In the genomic region with DNA sequence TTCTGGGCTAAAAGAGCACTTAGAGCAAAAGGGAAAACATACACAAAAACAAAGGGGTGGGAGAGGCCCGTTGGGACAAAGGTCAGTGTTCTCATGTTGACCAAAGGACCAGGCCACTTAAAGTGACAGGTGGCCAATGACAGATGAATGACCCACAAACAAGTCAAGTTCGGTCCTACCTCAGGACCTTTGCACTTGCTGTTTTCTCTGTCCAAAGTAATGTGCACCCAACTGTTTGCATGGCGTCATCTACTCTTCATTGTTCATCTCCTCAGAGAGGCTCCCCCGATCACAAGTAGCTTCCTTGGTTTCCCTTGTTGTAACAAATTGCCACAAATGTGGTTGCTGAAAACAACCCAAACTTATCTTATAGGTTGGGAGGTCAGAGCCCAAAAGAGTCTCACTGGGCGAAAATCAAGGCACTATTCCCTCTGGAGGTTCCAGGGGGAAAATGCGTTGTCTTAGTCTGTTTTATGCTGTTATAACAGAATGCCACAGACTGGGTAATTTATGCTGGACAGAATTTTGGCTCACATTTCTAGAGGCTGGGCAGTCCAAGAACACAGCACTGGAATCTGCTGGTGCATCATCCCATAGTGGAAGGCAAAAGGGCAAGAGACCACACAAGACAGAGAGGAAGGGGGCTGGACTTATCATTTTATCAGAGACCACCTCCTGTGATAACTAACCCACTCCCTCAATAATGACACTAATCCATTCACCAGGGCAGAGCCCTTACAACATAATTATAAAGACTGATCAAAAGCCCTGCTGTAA, we compare ENCODE assay signal across 1 cellular context.
TF ChIP-seq lines count a peak whose summit lies in the region.

No MANE protein-coding gene starts in this region.

TF ChIP-seq in HepG2, 621 proteins besides CTCF, POLR2A, EP300 and RAD21 (continued from another document and continues in another):
- TF ChIP-seq, protein P1, sequence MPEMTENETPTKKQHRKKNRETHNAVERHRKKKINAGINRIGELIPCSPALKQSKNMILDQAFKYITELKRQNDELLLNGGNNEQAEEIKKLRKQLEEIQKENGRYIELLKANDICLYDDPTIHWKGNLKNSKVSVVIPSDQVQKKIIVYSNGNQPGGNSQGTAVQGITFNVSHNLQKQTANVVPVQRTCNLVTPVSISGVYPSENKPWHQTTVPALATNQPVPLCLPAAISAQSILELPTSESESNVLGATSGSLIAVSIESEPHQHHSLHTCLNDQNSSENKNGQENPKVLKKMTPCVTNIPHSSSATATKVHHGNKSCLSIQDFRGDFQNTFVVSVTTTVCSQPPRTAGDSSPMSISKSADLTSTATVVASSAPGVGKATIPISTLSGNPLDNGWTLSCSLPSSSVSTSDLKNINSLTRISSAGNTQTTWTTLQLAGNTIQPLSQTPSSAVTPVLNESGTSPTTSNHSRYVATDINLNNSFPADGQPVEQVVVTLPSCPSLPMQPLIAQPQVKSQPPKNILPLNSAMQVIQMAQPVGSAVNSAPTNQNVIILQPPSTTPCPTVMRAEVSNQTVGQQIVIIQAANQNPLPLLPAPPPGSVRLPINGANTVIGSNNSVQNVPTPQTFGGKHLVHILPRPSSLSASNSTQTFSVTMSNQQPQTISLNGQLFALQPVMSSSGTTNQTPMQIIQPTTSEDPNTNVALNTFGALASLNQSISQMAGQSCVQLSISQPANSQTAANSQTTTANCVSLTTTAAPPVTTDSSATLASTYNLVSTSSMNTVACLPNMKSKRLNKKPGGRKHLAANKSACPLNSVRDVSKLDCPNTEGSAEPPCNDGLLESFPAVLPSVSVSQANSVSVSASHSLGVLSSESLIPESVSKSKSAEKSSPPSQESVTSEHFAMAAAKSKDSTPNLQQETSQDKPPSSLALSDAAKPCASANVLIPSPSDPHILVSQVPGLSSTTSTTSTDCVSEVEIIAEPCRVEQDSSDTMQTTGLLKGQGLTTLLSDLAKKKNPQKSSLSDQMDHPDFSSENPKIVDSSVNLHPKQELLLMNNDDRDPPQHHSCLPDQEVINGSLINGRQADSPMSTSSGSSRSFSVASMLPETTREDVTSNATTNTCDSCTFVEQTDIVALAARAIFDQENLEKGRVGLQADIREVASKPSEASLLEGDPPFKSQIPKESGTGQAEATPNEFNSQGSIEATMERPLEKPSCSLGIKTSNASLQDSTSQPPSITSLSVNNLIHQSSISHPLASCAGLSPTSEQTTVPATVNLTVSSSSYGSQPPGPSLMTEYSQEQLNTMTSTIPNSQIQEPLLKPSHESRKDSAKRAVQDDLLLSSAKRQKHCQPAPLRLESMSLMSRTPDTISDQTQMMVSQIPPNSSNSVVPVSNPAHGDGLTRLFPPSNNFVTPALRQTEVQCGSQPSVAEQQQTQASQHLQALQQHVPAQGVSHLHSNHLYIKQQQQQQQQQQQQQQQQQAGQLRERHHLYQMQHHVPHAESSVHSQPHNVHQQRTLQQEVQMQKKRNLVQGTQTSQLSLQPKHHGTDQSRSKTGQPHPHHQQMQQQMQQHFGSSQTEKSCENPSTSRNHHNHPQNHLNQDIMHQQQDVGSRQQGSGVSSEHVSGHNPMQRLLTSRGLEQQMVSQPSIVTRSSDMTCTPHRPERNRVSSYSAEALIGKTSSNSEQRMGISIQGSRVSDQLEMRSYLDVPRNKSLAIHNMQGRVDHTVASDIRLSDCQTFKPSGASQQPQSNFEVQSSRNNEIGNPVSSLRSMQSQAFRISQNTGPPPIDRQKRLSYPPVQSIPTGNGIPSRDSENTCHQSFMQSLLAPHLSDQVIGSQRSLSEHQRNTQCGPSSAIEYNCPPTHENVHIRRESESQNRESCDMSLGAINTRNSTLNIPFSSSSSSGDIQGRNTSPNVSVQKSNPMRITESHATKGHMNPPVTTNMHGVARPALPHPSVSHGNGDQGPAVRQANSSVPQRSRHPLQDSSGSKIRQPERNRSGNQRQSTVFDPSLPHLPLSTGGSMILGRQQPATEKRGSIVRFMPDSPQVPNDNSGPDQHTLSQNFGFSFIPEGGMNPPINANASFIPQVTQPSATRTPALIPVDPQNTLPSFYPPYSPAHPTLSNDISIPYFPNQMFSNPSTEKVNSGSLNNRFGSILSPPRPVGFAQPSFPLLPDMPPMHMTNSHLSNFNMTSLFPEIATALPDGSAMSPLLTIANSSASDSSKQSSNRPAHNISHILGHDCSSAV (CRISPR knock-in tag; IDR thresholded peaks at IDR 0.05; ENCODE audit: borderline replicate concordance): no peak
- TF ChIP-seq ZNF10 (CRISPR knock-in tag; IDR thresholded peaks at IDR 0.05; ENCODE audit: borderline replicate concordance, low read depth) (no peak), JDP2 (CRISPR knock-in tag; IDR thresholded peaks at IDR 0.05; ENCODE audit: borderline replicate concordance) (no peak), ZNF605 (CRISPR knock-in tag; IDR thresholded peaks at IDR 0.05) (peak; percentile 51; the same call in 1 of the 2 replicates), FLYWCH1 (CRISPR knock-in tag; IDR thresholded peaks at IDR 0.05) (no peak), TSC22D2 (CRISPR knock-in tag; IDR thresholded peaks at IDR 0.05; ENCODE audit: borderline replicate concordance) (no peak), ZNF790 (CRISPR knock-in tag; IDR thresholded peaks at IDR 0.05; ENCODE audit: borderline replicate concordance) (no peak), ZNF674 (CRISPR knock-in tag; IDR thresholded peaks at IDR 0.05; ENCODE audit: low read depth) (no peak), ZBTB21 (CRISPR knock-in tag; IDR thresholded peaks at IDR 0.05) (peak; percentile 18; the same call in 1 of the 2 replicates), SIN3A (IDR thresholded peaks at IDR 0.05; ENCODE audit: borderline replicate concordance, low read depth, low read length) (no peak), ARNT (IDR thresholded peaks at IDR 0.05) (no peak), ZNF580 (CRISPR knock-in tag; IDR thresholded peaks at IDR 0.05; ENCODE audit: borderline replicate concordance, low read depth) (no peak), ZNF234 (CRISPR knock-in tag; conservative IDR thresholded peaks at IDR 0.05) (no peak), CENPT (CRISPR knock-in tag; IDR thresholded peaks at IDR 0.05; ENCODE audit: low read depth) (no peak), JARID2 (CRISPR knock-in tag; IDR thresholded peaks at IDR 0.05; ENCODE audit: insufficient replicate concordance) (no peak), ZNF644 (CRISPR knock-in tag; IDR thresholded peaks at IDR 0.05; ENCODE audit: low read depth) (peak; percentile 73), ARNTL (CRISPR knock-in tag; IDR thresholded peaks at IDR 0.05) (peak; percentile 43; the same call in 1 of the 2 replicates), SALL2 (CRISPR knock-in tag; IDR thresholded peaks at IDR 0.05) (no peak), SRSF9 (IDR thresholded peaks at IDR 0.05; ENCODE audit: borderline replicate concordance, insufficient read depth, low read depth, low read length, poor library complexity, severe bottlenecking) (no peak), SP140L (CRISPR knock-in tag; IDR thresholded peaks at IDR 0.05; ENCODE audit: borderline replicate concordance) (no peak), PAF1 (CRISPR knock-in tag; IDR thresholded peaks at IDR 0.05) (no peak), MED1 (CRISPR knock-in tag; IDR thresholded peaks at IDR 0.05) (peak; percentile 83), ZNF446 (CRISPR knock-in tag; IDR thresholded peaks at IDR 0.05) (no peak), ISL2 (CRISPR knock-in tag; IDR thresholded peaks at IDR 0.05) (peak; percentile 91)
- TF ChIP-seq, protein P2, sequence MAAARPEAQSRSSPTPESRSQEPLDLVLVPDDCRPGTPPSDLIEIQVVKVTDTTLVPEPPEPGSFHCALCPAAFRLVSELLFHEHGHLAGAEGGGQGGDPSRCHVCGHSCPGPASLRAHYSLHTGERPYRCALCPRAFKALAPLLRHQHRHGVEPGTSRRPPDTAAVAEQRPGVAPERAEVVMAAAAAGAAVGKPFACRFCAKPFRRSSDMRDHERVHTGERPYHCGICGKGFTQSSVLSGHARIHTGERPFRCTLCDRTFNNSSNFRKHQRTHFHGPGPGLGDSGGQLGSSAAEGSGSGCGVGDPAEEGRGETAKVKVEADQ (CRISPR knock-in tag; IDR thresholded peaks at IDR 0.05; ENCODE audit: borderline replicate concordance): no peak
- TF ChIP-seq, protein P3, sequence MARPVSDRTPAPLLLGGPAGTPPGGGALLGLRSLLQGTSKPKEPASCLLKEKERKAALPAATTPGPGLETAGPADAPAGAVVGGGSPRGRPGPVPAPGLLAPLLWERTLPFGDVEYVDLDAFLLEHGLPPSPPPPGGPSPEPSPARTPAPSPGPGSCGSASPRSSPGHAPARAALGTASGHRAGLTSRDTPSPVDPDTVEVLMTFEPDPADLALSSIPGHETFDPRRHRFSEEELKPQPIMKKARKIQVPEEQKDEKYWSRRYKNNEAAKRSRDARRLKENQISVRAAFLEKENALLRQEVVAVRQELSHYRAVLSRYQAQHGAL (CRISPR knock-in tag; IDR thresholded peaks at IDR 0.05; ENCODE audit: not compliant biosample characterization): no peak
- TF ChIP-seq, protein P4, sequence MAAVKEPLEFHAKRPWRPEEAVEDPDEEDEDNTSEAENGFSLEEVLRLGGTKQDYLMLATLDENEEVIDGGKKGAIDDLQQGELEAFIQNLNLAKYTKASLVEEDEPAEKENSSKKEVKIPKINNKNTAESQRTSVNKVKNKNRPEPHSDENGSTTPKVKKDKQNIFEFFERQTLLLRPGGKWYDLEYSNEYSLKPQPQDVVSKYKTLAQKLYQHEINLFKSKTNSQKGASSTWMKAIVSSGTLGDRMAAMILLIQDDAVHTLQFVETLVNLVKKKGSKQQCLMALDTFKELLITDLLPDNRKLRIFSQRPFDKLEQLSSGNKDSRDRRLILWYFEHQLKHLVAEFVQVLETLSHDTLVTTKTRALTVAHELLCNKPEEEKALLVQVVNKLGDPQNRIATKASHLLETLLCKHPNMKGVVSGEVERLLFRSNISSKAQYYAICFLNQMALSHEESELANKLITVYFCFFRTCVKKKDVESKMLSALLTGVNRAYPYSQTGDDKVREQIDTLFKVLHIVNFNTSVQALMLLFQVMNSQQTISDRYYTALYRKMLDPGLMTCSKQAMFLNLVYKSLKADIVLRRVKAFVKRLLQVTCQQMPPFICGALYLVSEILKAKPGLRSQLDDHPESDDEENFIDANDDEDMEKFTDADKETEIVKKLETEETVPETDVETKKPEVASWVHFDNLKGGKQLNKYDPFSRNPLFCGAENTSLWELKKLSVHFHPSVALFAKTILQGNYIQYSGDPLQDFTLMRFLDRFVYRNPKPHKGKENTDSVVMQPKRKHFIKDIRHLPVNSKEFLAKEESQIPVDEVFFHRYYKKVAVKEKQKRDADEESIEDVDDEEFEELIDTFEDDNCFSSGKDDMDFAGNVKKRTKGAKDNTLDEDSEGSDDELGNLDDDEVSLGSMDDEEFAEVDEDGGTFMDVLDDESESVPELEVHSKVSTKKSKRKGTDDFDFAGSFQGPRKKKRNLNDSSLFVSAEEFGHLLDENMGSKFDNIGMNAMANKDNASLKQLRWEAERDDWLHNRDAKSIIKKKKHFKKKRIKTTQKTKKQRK (IDR thresholded peaks at IDR 0.05; ENCODE audit: low read length): no peak
- TF ChIP-seq, protein P5, sequence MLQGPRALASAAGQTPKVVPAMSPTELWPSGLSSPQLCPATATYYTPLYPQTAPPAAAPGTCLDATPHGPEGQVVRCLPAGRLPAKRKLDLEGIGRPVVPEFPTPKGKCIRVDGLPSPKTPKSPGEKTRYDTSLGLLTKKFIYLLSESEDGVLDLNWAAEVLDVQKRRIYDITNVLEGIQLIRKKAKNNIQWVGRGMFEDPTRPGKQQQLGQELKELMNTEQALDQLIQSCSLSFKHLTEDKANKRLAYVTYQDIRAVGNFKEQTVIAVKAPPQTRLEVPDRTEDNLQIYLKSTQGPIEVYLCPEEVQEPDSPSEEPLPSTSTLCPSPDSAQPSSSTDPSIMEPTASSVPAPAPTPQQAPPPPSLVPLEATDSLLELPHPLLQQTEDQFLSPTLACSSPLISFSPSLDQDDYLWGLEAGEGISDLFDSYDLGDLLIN (CRISPR knock-in tag; IDR thresholded peaks at IDR 0.05; ENCODE audit: borderline replicate concordance): no peak
- TF ChIP-seq, protein P6, sequence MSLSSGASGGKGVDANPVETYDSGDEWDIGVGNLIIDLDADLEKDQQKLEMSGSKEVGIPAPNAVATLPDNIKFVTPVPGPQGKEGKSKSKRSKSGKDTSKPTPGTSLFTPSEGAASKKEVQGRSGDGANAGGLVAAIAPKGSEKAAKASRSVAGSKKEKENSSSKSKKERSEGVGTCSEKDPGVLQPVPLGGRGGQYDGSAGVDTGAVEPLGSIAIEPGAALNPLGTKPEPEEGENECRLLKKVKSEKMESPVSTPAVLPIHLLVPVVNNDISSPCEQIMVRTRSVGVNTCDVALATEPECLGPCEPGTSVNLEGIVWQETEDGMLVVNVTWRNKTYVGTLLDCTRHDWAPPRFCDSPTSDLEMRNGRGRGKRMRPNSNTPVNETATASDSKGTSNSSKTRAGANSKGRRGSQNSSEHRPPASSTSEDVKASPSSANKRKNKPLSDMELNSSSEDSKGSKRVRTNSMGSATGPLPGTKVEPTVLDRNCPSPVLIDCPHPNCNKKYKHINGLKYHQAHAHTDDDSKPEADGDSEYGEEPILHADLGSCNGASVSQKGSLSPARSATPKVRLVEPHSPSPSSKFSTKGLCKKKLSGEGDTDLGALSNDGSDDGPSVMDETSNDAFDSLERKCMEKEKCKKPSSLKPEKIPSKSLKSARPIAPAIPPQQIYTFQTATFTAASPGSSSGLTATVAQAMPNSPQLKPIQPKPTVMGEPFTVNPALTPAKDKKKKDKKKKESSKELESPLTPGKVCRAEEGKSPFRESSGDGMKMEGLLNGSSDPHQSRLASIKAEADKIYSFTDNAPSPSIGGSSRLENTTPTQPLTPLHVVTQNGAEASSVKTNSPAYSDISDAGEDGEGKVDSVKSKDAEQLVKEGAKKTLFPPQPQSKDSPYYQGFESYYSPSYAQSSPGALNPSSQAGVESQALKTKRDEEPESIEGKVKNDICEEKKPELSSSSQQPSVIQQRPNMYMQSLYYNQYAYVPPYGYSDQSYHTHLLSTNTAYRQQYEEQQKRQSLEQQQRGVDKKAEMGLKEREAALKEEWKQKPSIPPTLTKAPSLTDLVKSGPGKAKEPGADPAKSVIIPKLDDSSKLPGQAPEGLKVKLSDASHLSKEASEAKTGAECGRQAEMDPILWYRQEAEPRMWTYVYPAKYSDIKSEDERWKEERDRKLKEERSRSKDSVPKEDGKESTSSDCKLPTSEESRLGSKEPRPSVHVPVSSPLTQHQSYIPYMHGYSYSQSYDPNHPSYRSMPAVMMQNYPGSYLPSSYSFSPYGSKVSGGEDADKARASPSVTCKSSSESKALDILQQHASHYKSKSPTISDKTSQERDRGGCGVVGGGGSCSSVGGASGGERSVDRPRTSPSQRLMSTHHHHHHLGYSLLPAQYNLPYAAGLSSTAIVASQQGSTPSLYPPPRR (CRISPR knock-in tag; IDR thresholded peaks at IDR 0.05; ENCODE audit: borderline replicate concordance): peak; percentile 85
- TF ChIP-seq, protein P7, sequence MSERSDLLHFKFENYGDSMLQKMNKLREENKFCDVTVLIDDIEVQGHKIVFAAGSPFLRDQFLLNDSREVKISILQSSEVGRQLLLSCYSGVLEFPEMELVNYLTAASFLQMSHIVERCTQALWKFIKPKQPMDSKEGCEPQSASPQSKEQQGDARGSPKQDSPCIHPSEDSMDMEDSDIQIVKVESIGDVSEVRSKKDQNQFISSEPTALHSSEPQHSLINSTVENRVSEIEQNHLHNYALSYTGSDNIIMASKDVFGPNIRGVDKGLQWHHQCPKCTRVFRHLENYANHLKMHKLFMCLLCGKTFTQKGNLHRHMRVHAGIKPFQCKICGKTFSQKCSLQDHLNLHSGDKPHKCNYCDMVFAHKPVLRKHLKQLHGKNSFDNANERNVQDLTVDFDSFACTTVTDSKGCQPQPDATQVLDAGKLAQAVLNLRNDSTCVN (CRISPR knock-in tag; IDR thresholded peaks at IDR 0.05; ENCODE audit: borderline replicate concordance): no peak
